ENCODE assay signal across 11 cellular contexts in genomic region chr11:86183694-86184093, GRCh38.
DNase-seq lines count a peak whose midpoint lies in the region; ATAC-seq and TF ChIP-seq lines count a peak whose summit lies in the region.
"Had no signal": no experiment of that assay in that cellular context is flagged by ENCODE, and none has a peak within 500 bp of the region (broad histone marks: within the 10 kb centered on the region; RNA-seq: fewer than 3 reads in every experiment).

No MANE protein-coding gene starts in this region.

- H3K36me3 Mint-ChIP-seq in activated CD8-positive, alpha-beta memory T cell treated with anti-CD3 and anti-CD28 coated beads, Interleukin-2, amount 10 ng/mL, durations not matched to agents 7 days and 5 days = peaks cover 5% of the 10 kb centered on the region
- H3K36me3 Mint-ChIP-seq: memory B cell had no signal

- peaks cover 4% of the 10 kb centered on the region for H3K9me3 Mint-ChIP-seq in activated CD8-positive, alpha-beta memory T cell treated with anti-CD3 and anti-CD28 coated beads, Interleukin-2, amount 10 ng/mL, durations not matched to agents 7 days and 5 days (ENCODE audit: low read depth)
- H3K9me3 Mint-ChIP-seq: effector memory CD8-positive, alpha-beta T cell; memory B cell had no signal

- peaks cover 13% of the 10 kb centered on the region for H3K4me1 Mint-ChIP-seq in activated CD8-positive, alpha-beta memory T cell treated with anti-CD3 and anti-CD28 coated beads, Interleukin-2, amount 10 ng/mL, durations not matched to agents 7 days and 5 days

- no peak for TF ChIP-seq CTCF in epithelial cell of esophagus (IDR thresholded peaks at IDR 0.05; ENCODE audit: insufficient read depth, low read depth, low read length, missing control alignments)

- peak; percentile 69 for ATAC-seq in activated CD8-positive, alpha-beta memory T cell treated with anti-CD3 and anti-CD28 coated beads, Interleukin-2, amount 10 ng/mL, durations not matched to agents 7 days and 5 days
- no peak for ATAC-seq in HG03175 (IDR thresholded peaks at IDR 0.05; ENCODE audit: unreplicated experiment)
- ATAC-seq in GM19324 (IDR thresholded peaks at IDR 0.05; ENCODE audit: low FRiP score, unreplicated experiment) = no peak

- H3K27ac Mint-ChIP-seq in activated CD8-positive, alpha-beta memory T cell treated with anti-CD3 and anti-CD28 coated beads, Interleukin-2, amount 10 ng/mL, durations not matched to agents 7 days and 5 days = no peak overlapping the region
- H3K27ac Mint-ChIP-seq: effector memory CD8-positive, alpha-beta T cell; memory B cell had no signal

- peak; percentile 60 for DNase-seq in activated CD8-positive, alpha-beta memory T cell treated with anti-CD3 and anti-CD28 coated beads, Interleukin-2, amount 10 ng/mL, durations not matched to agents 7 days and 5 days
- DNase-seq in activated CD8-positive, alpha-beta memory T cell treated with anti-CD3 and anti-CD28 coated beads for 24 hours = no peak
- DNase-seq in NCI-H524 treated with DMSO at 0.1 percent for 48 hours (lab: John Stamatoyannopoulos, UW) = peak; percentile 17
- DNase-seq in epithelial cell of esophagus (ENCODE audit: low read depth) = peak; percentile 82
- peak; percentile 22 for DNase-seq in stimulated activated CD8-positive, alpha-beta memory T cell treated with anti-CD3 and anti-CD28 coated beads, Interleukin-4, amount 100 ng/mL, for 24 hours (ENCODE audit: low read depth)
- DNase-seq in hepatic stellate cell (ENCODE audit: low spot score) = no peak
- DNase-seq: NCI-H526 had no signal

- CTCF ChIA-PET in activated CD8-positive, alpha-beta memory T cell treated with anti-CD3 and anti-CD28 coated beads, Interleukin-2, amount 10 ng/mL, durations not matched to agents 7 days and 5 days (lab: Charles Lee) = interaction anchor here (1.1 to 3.5 kb wide), 3 partner anchors 10 to 115 kb away, joined by 3 to 27 read pairs (median 5); partner anchors contain the start of gene PICALM

- H3K27me3 Mint-ChIP-seq in activated CD8-positive, alpha-beta memory T cell treated with anti-CD3 and anti-CD28 coated beads, Interleukin-2, amount 10 ng/mL, durations not matched to agents 7 days and 5 days = no peaks in the 10 kb centered on the region
- H3K27me3 Mint-ChIP-seq: effector memory CD8-positive, alpha-beta T cell; memory B cell had no signal

- no peak overlapping the region for H3K4me3 Mint-ChIP-seq in activated CD8-positive, alpha-beta memory T cell treated with anti-CD3 and anti-CD28 coated beads, Interleukin-2, amount 10 ng/mL, durations not matched to agents 7 days and 5 days
- H3K4me3 Mint-ChIP-seq: effector memory CD8-positive, alpha-beta T cell; memory B cell had no signal

- no peak overlapping the region for H3K4me3 ChIP-seq in epithelial cell of esophagus (ENCODE audit: low read length)

Comparison
In these comparisons a context has a peak if more than half of its experiments do, and no peak if none do; other contexts are left out.
1. DNase-seq: peak in activated CD8-positive, alpha-beta memory T cell treated with anti-CD3 and anti-CD28 coated beads, Interleukin-2, amount 10 ng/mL, durations not matched to agents 7 days and 5 days (single experiment), NCI-H524 treated with DMSO at 0.1 percent for 48 hours (single experiment), epithelial cell of esophagus (single experiment) and stimulated activated CD8-positive, alpha-beta memory T cell treated with anti-CD3 and anti-CD28 coated beads, Interleukin-4, amount 100 ng/mL, for 24 hours (single experiment); none in activated CD8-positive, alpha-beta memory T cell treated with anti-CD3 and anti-CD28 coated beads for 24 hours (single experiment) and hepatic stellate cell (single experiment).